Comparison of ENCODE assay signal across 1 cellular context in genomic region chr6:32664827-32665362, GRCh38.
TF ChIP-seq lines count a peak whose summit lies in the region.

No MANE protein-coding gene starts in this region.

TF ChIP-seq in SK-N-SH, 30 proteins besides CTCF, POLR2A, EP300 and RAD21:
- TF ChIP-seq FOSL2 (IDR thresholded peaks at IDR 0.05; ENCODE audit: borderline replicate concordance, low read depth) (no peak), MXI1 (IDR thresholded peaks at IDR 0.05; ENCODE audit: low read depth, low read length) (no peak)
- TF ChIP-seq, protein P1, sequence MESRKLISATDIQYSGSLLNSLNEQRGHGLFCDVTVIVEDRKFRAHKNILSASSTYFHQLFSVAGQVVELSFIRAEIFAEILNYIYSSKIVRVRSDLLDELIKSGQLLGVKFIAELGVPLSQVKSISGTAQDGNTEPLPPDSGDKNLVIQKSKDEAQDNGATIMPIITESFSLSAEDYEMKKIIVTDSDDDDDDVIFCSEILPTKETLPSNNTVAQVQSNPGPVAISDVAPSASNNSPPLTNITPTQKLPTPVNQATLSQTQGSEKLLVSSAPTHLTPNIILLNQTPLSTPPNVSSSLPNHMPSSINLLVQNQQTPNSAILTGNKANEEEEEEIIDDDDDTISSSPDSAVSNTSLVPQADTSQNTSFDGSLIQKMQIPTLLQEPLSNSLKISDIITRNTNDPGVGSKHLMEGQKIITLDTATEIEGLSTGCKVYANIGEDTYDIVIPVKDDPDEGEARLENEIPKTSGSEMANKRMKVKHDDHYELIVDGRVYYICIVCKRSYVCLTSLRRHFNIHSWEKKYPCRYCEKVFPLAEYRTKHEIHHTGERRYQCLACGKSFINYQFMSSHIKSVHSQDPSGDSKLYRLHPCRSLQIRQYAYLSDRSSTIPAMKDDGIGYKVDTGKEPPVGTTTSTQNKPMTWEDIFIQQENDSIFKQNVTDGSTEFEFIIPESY (IDR thresholded peaks at IDR 0.05; ENCODE audit: borderline replicate concordance, low read depth), result no peak
